Comparison of ENCODE assay signal across 6 cellular contexts in the genomic region with DNA sequence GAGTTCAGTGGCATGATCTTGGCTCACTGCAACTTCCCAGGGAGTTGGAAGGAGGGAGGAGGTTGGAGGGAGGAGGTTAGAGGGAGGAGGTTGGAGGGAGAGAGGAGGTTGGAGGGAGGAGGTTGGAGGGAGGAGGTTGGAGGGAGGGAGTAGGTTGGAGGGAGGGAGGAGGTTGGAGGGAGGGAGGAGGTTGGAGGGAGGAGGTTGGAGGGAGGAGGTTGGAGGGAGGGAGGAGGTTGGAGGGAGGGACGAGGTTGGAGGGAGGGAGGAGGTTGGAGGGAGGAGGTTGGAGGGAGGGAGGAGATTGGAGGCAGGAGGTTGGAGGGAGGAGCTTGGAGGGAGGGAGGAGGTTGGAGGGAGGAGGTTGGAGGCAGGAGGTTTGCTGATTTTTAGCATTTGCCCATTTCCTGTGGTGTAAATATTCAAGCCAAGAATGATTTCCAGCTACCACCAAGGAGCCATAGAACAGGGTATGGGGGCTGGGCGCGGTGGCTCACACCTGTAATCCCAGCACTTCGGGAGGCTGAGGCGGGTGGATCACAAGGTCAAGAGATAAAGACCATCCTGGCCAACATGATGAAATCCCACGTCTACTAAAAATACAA. TPM values are rescaled to one million over a fixed set of nuclear protein-coding genes. Genes with fewer than 3 reads are reported as not detected.
DNase-seq lines count a peak whose midpoint lies in the region; ATAC-seq, FAIRE-seq and TF ChIP-seq lines count a peak whose summit lies in the region.
"Not testable (repeated sequence)": the region's sequence is repeated elsewhere in the genome, so short reads cannot be mapped to it uniquely, and the experiment has no call there.

No MANE protein-coding gene starts in this region.

- not testable (repeated sequence) for ATAC-seq in K562, HepG2

- POLR2A ChIA-PET in HEK293 (lab: Yijun Ruan, JAX); K562 (lab: Yijun Ruan, JAX); HepG2 (lab: Yijun Ruan, JAX): not testable (repeated sequence)

- not testable (repeated sequence) for H3K9me1 ChIP-seq in K562 (ENCODE audit: control insufficient read depth, insufficient read depth, low read length)

- not testable (repeated sequence) for H3K79me1 ChIP-seq in neuronal stem cell (ENCODE audit: low read depth, low read length)

- not testable (repeated sequence) for TF ChIP-seq CTCF in HEK293 (tag by site-specific recombination; IDR thresholded peaks at IDR 0.05); K562 (IDR thresholded peaks at IDR 0.05 in 2 of 3, conservative IDR thresholded peaks at IDR 0.05 in 1 of 3; ENCODE audit: insufficient read depth in 2 of 3, low read depth in 1 of 3, low read length in 3 of 3); HepG2 (CRISPR knock-in tag; IDR thresholded peaks at IDR 0.05)

- not testable (repeated sequence) for H4K91ac ChIP-seq in neuronal stem cell (ENCODE audit: low read depth, low read length, poor library complexity)

- not testable (repeated sequence) for H3K4me2 ChIP-seq in K562 (ENCODE audit: insufficient read depth, low read length); HepG2 (ENCODE audit: low read depth, low read length); neuronal stem cell (ENCODE audit: insufficient read depth, low read length, poor library complexity, severe bottlenecking)

- H2AFZ ChIP-seq in K562 (ENCODE audit: low read depth, low read length); HepG2 (ENCODE audit: low read length); neuronal stem cell (ENCODE audit: low read length): not testable (repeated sequence)

- not testable (repeated sequence) for H3K27ac ChIP-seq in HEK293 (ENCODE audit: extremely low read depth, low read depth, low read length); K562 (ENCODE audit: extremely low read depth, low read depth, low read length); HepG2 (ENCODE audit: extremely low read length, insufficient read depth, low read length); neuronal stem cell (replicated peaks; ENCODE audit: low read length)

- not testable (repeated sequence) for TF ChIP-seq RAD21 in K562 (CRISPR knock-in tag; conservative IDR thresholded peaks at IDR 0.05 in 1 of 2, IDR thresholded peaks at IDR 0.05 in 1 of 2); HepG2 (CRISPR knock-in tag; IDR thresholded peaks at IDR 0.05)

- not testable (repeated sequence) for H3K4me3 ChIP-seq in HEK293 (ENCODE audit: low read depth, low read length); K562; HepG2 (replicated peaks in 1 of 3; ENCODE audit: insufficient read depth in 1 of 3, low read depth in 2 of 3, low read length in 3 of 3); neuronal stem cell (ENCODE audit: low read length in 2 of 2)

- TF ChIP-seq POLR2A in K562 (conservative IDR thresholded peaks at IDR 0.05); HepG2 (IDR thresholded peaks at IDR 0.05; ENCODE audit: insufficient read depth in 1 of 2, low read depth in 2 of 2, low read length in 2 of 2): not testable (repeated sequence)

- intact Hi-C loops in K562 (cut with micrococcal nuclease); HepG2 (cut with micrococcal nuclease; ENCODE audit: unreplicated experiment): not testable (repeated sequence)

- not testable (repeated sequence) for BruUV-seq in K562 (replicated peaks; lab: Mats Ljungman, UMichigan); HepG2 (replicated peaks; lab: Mats Ljungman, UMichigan)

- H3K23ac ChIP-seq in neuronal stem cell (ENCODE audit: low read depth, low read length, poor library complexity), result not testable (repeated sequence)

- not testable (repeated sequence) for H3K9ac ChIP-seq in K562 (ENCODE audit: insufficient read depth in 1 of 2, low read depth in 2 of 2, low read length in 2 of 2); HepG2 (ENCODE audit: insufficient read depth, low read depth, low read length); neuronal stem cell (ENCODE audit: low read depth, low read length, poor library complexity)

- not testable (repeated sequence) for H3K9me3 ChIP-seq in HEK293 (ENCODE audit: control insufficient read depth, insufficient read depth, low read depth, low read length); K562 (replicated peaks; ENCODE audit: control insufficient read depth, insufficient read depth, low read depth, low read length); HepG2 (ENCODE audit: low read length); neuronal stem cell (replicated peaks in 1 of 2; ENCODE audit: control insufficient read depth in 2 of 2, insufficient read depth in 1 of 2, low read depth in 1 of 2, low read length in 2 of 2)

- peak overlapping the region; percentile 11 for H2BK12ac ChIP-seq in neuronal stem cell (ENCODE audit: low read length)

- not testable (repeated sequence) for H3K14ac ChIP-seq in neuronal stem cell (ENCODE audit: low read length)

- H3K27me3 ChIP-seq in K562 (ENCODE audit: control insufficient read depth in 2 of 2, insufficient read depth in 2 of 2, low read length in 2 of 2), result peaks cover 8 to 24% of the 10 kb centered on the region in 2 experiments; a peak in 4 of 5 replicates
- H3K27me3 ChIP-seq in HepG2 (ENCODE audit: control insufficient read depth in 1 of 2, insufficient read depth in 2 of 2, low read length in 2 of 2); neuronal stem cell (ENCODE audit: control insufficient read depth in 3 of 3, insufficient read depth in 3 of 3, low read depth in 1 of 3, low read length in 3 of 3): not testable (repeated sequence)

- not testable (repeated sequence) for TF ChIP-seq EP300 in K562 (IDR thresholded peaks at IDR 0.05; ENCODE audit: low read length); HepG2 (IDR thresholded peaks at IDR 0.05; ENCODE audit: low read depth in 2 of 2, low read length in 2 of 2); HepG2 (CRISPR knock-in tag; IDR thresholded peaks at IDR 0.05; ENCODE audit: borderline replicate concordance)

- H4K8ac ChIP-seq in neuronal stem cell (ENCODE audit: low read depth, low read length), result not testable (repeated sequence)

- not testable (repeated sequence) for H2BK5ac ChIP-seq in neuronal stem cell (ENCODE audit: low read length)

- H3K4me1 ChIP-seq in HEK293 (ENCODE audit: control insufficient read depth, insufficient read depth, low read length); neuronal stem cell (ENCODE audit: control insufficient read depth in 2 of 2, insufficient read depth in 1 of 2, low read depth in 1 of 2, low read length in 2 of 2): not testable (repeated sequence)
- H3K4me1 ChIP-seq in K562 (replicated peaks in 1 of 2; ENCODE audit: control insufficient read depth in 2 of 2, insufficient read depth in 2 of 2, low read length in 2 of 2), result peaks cover 0 to 14% of the 10 kb centered on the region in 2 experiments; a peak in 3 of 5 replicates
- H3K4me1 ChIP-seq in HepG2 (ENCODE audit: insufficient read depth, low read length), result peaks cover 13% of the 10 kb centered on the region; the same call in 1 of the 2 replicates

- WGBS in K562 (ENCODE audit: insufficient coverage, low coverage, missing lambda C conversion rate), result 24% methylated on average over 5 of the region's 6 CpGs
- WGBS in HepG2 (ENCODE audit: low lambda C conversion rate), result 47% methylated on average over 6 of the region's 6 CpGs
- 100% methylated on average over 1 of the region's 6 CpGs; no CpG with 5 or more reads in 1 of the 2 donors for WGBS in neuronal stem cell (ENCODE audit: extremely low coverage in 2 of 2, insufficient read length in 2 of 2, insufficient replicate concordance in 1 of 2), 2 donors

- not testable (repeated sequence) for H3K18ac ChIP-seq in neuronal stem cell (ENCODE audit: low read length)

- not testable (repeated sequence) for H2BK120ac ChIP-seq in neuronal stem cell (ENCODE audit: low read depth, low read length)

- not testable (repeated sequence) for FAIRE-seq in K562 (lab: Jason Lieb, UNC); HepG2 (lab: Jason Lieb, UNC)

- DNase-seq in G401 (ENCODE audit: low spot score), result peak; percentile 32
- peak; percentile 33 for DNase-seq in NCI-H69 (lab: John Stamatoyannopoulos, UW)
- not testable (repeated sequence) for DNase-seq in K562 (ENCODE audit: extremely low read depth in 1 of 4, low spot score in 3 of 4); HepG2 (ENCODE audit: low spot score); neuronal stem cell (ENCODE audit: low spot score)

- H3K4ac ChIP-seq in neuronal stem cell (ENCODE audit: low read length), result not testable (repeated sequence)

- H3K79me2 ChIP-seq in K562 (ENCODE audit: control insufficient read depth, insufficient read depth, low read length); HepG2 (ENCODE audit: insufficient read depth, low read length): not testable (repeated sequence)

- H2AK5ac ChIP-seq in neuronal stem cell (ENCODE audit: low read depth, low read length), result not testable (repeated sequence)

- H4K20me1 ChIP-seq in K562 (replicated peaks; ENCODE audit: control insufficient read depth, insufficient read depth, low read length); HepG2 (ENCODE audit: insufficient read depth, low read length): not testable (repeated sequence)

- H2BK15ac ChIP-seq in neuronal stem cell (ENCODE audit: low read length), result not testable (repeated sequence)

- in situ Hi-C loops in G401 (cut with HindIII; ENCODE audit: low sequenced_read_pairs); K562 (cut with MboI); HepG2 (cut with HindIII; ENCODE audit: extremely low pct_ligation_motif_present, low pct_unique_long_range_greater_than_20kb): not testable (repeated sequence)

- H3K36me3 ChIP-seq in HEK293 (ENCODE audit: control insufficient read depth in 2 of 2, insufficient read depth in 1 of 2, low read length in 2 of 2); K562 (ENCODE audit: control insufficient read depth, insufficient read depth, low read length); HepG2 (replicated peaks in 1 of 2; ENCODE audit: control insufficient read depth in 1 of 2, insufficient read depth in 2 of 2, low read length in 2 of 2); neuronal stem cell (replicated peaks in 1 of 2; ENCODE audit: control insufficient read depth in 2 of 2, insufficient read depth in 2 of 2, low read length in 2 of 2): not testable (repeated sequence)

- CTCF ChIA-PET in HEK293 (lab: Yijun Ruan, JAX), result interaction anchor here (8.6 kb wide), 1 partner anchor 55 kb away, joined by 154 read pairs; no protein-coding TSS in a partner anchor
- CTCF ChIA-PET in K562 (lab: Yijun Ruan, JAX; ENCODE audit: low intra/inter-chr PET ratio); HepG2 (lab: Yijun Ruan, JAX; ENCODE audit: low intra/inter-chr PET ratio, low total read pairs): not testable (repeated sequence)

RNA-seq across cellular contexts. Expression of gene FEM1A, which starts 5.0 kb away (rescaled TPM):
- total RNA-seq in G401 (2014; rRNA removed; shearing (Covaris generic)), result 21.5 and 26.6 TPM in 2 replicates
- total RNA-seq in K562 (2011; cell fraction: chromatin; rRNA removed; ENCODE audit: low replicate concordance), result 7.0 and 21.1 TPM in 2 replicates
- 19.5 and 24.3 TPM in 2 replicates for total RNA-seq in K562 (2011; cell fraction: nucleolus; rRNA removed)
- total RNA-seq in K562 (2011; cell fraction: nucleoplasm; rRNA removed), result 12.9 and 14.3 TPM in 2 replicates
- 17.1 and 22.2 TPM in 2 replicates for total RNA-seq in K562 (2014; rRNA removed)
- 5.9 and 6.8 TPM in 2 replicates for total RNA-seq in K562 (2014; rRNA removed; fragmentation: Illumina TruSeq; extraction: Trizol)
- 10.4 and 10.9 TPM in 2 replicates for total RNA-seq in K562 (2015; rRNA removed; fragmentation: Illumina TruSeq; extraction: Trizol)
- 18.8 and 19.0 TPM in 2 replicates for total RNA-seq in K562 (2021)
- 3.9 and 5.1 TPM in 2 replicates for polyA plus RNA-seq in K562 (2011; rRNA removed)
- 4.3 and 9.5 TPM in 2 replicates for polyA plus RNA-seq in K562 (2011; cell fraction: cytosol; rRNA removed)
- 4.8 and 7.1 TPM in 2 replicates for polyA plus RNA-seq in K562 (2011; cell fraction: nucleus; rRNA removed)
- polyA plus RNA-seq in K562 (2012), result 0.79 and 0.89 TPM in 2 replicates
- polyA plus RNA-seq in K562 (2014; fragmentation: Illumina TruSeq; extraction: Trizol), result 6.3 and 8.2 TPM in 2 replicates
- under 1 TPM; 0.08 to 0.11 TPM for polyA plus RNA-seq in K562 (2014; fragmentation: Nextera tagmentation; extraction: Ambion mirVana)
- polyA plus RNA-seq in K562 (2014; rRNA removed), result 10.2 and 10.7 TPM in 2 replicates
- polyA minus RNA-seq in K562 (2011; rRNA and poly(A)+ RNA removed), result 7.0 and 7.7 TPM in 2 replicates
- 10.6 and 11.6 TPM in 2 replicates for polyA minus RNA-seq in K562 (2011; cell fraction: cytosol; rRNA and poly(A)+ RNA removed)
- 8.9 and 11.9 TPM in 2 replicates for polyA minus RNA-seq in K562 (2011; cell fraction: nucleus; rRNA and poly(A)+ RNA removed)
- total RNA-seq in HepG2 (2016; rRNA removed; fragmentation: Illumina TruSeq; extraction: Trizol), result 10.8 and 11.6 TPM in 2 replicates
- total RNA-seq in HepG2 (2016; cell fraction: cytosol; rRNA removed; fragmentation: Illumina TruSeq; extraction: Trizol; ENCODE audit: low read depth), result 1.9 and 2.0 TPM in 2 replicates
- total RNA-seq in HepG2 (2016; cell fraction: insoluble cytoplasmic fraction; rRNA removed; fragmentation: Illumina TruSeq; extraction: Trizol), result 10.8 and 11.2 TPM in 2 replicates
- 8.3 and 9.0 TPM in 2 replicates for total RNA-seq in HepG2 (2016; cell fraction: membrane; rRNA removed; fragmentation: Illumina TruSeq; extraction: Trizol)
- total RNA-seq in HepG2 (2016; cell fraction: nucleus; rRNA removed; fragmentation: Illumina TruSeq; extraction: Trizol), result 6.7 and 7.8 TPM in 2 replicates
- 3.2 and 4.2 TPM in 2 replicates for polyA plus RNA-seq in HepG2 (2011; rRNA removed)
- 3.1 and 4.4 TPM in 2 replicates for polyA plus RNA-seq in HepG2 (2011; cell fraction: cytosol; rRNA removed)
- 3.3 and 4.8 TPM in 2 replicates for polyA plus RNA-seq in HepG2 (2011; cell fraction: nucleus; rRNA removed)
- 0.23 and 0.29 TPM in 2 replicates for polyA plus RNA-seq in HepG2 (2012)
- polyA plus RNA-seq in HepG2 (2016; cell fraction: cytosol; fragmentation: Illumina TruSeq; extraction: Trizol; ENCODE audit: low read depth), result 0.88 and 1.0 TPM in 2 replicates
- polyA plus RNA-seq in HepG2 (2016; cell fraction: insoluble cytoplasmic fraction; fragmentation: Illumina TruSeq; extraction: Trizol; ENCODE audit: low read depth), result 8.3 and 9.1 TPM in 2 replicates
- 4.1 and 4.3 TPM in 2 replicates for polyA plus RNA-seq in HepG2 (2016; cell fraction: membrane; fragmentation: Illumina TruSeq; extraction: Trizol; ENCODE audit: low read depth)
- 6.8 TPM in 2 replicates for polyA plus RNA-seq in HepG2 (2016; cell fraction: nucleus; fragmentation: Illumina TruSeq; extraction: Trizol; ENCODE audit: insufficient read depth, low read depth)
- 16.5 and 16.7 TPM in 2 replicates for polyA minus RNA-seq in HepG2 (2011; rRNA and poly(A)+ RNA removed; ENCODE audit: low replicate concordance)
- polyA minus RNA-seq in HepG2 (2011; cell fraction: cytosol; rRNA and poly(A)+ RNA removed), result 4.8 and 5.5 TPM in 2 replicates
- polyA minus RNA-seq in HepG2 (2011; cell fraction: nucleus; rRNA and poly(A)+ RNA removed), result 6.6 and 7.5 TPM in 2 replicates
- 5.5 TPM for polyA plus RNA-seq in neuronal stem cell (2013, experiment 1 of 2)
- polyA plus RNA-seq in neuronal stem cell (2013, experiment 2 of 2), result 5.6 TPM

RNA-seq across cellular contexts. Expression of gene TICAM1, which starts 45.0 kb away (rescaled TPM):
- not detected in 2 replicates for total RNA-seq in G401 (2014; rRNA removed; shearing (Covaris generic))
- total RNA-seq in K562 (2011; cell fraction: chromatin; rRNA removed; ENCODE audit: low replicate concordance), result 3.7 and 10.7 TPM in 2 replicates
- 4.2 and 4.7 TPM in 2 replicates for total RNA-seq in K562 (2011; cell fraction: nucleolus; rRNA removed)
- total RNA-seq in K562 (2011; cell fraction: nucleoplasm; rRNA removed), result 2.7 and 3.1 TPM in 2 replicates
- total RNA-seq in K562 (2014; rRNA removed) (1.5 and 2.7 TPM in 2 replicates), K562 (2014; rRNA removed; fragmentation: Illumina TruSeq; extraction: Trizol) (0.77 and 0.98 TPM in 2 replicates), K562 (2015; rRNA removed; fragmentation: Illumina TruSeq; extraction: Trizol) (2.1 and 2.8 TPM in 2 replicates), K562 (2021) (11.5 and 11.6 TPM in 2 replicates), HepG2 (2016; rRNA removed; fragmentation: Illumina TruSeq; extraction: Trizol) (0.95 and 1.3 TPM in 2 replicates)
- polyA plus RNA-seq in K562 (2011; rRNA removed) (0.47 and 1.2 TPM in 2 replicates), K562 (2014; fragmentation: Illumina TruSeq; extraction: Trizol) (3.1 and 7.1 TPM in 2 replicates), K562 (2014; fragmentation: Nextera tagmentation; extraction: Ambion mirVana) (under 1 TPM; 0.07 to 0.11 TPM), K562 (2014; rRNA removed) (4.7 and 5.7 TPM in 2 replicates), HepG2 (2011; rRNA removed) (0.33 and 0.61 TPM in 2 replicates)
- polyA plus RNA-seq in K562 (2011; cell fraction: cytosol; rRNA removed), result 1.2 and 1.9 TPM in 2 replicates
- 1.5 and 3.1 TPM in 2 replicates for polyA plus RNA-seq in K562 (2011; cell fraction: nucleus; rRNA removed)
- polyA plus RNA-seq in K562 (2012), result 6.6 and 8.4 TPM in 2 replicates
- polyA minus RNA-seq in K562 (2011; rRNA and poly(A)+ RNA removed), result 0.45 and 0.60 TPM in 2 replicates
- polyA minus RNA-seq in K562 (2011; cell fraction: cytosol; rRNA and poly(A)+ RNA removed), result 4.6 and 6.3 TPM in 2 replicates
- 1.2 and 1.5 TPM in 2 replicates for polyA minus RNA-seq in K562 (2011; cell fraction: nucleus; rRNA and poly(A)+ RNA removed)
- 0.30 and 0.44 TPM in 2 replicates for total RNA-seq in HepG2 (2016; cell fraction: cytosol; rRNA removed; fragmentation: Illumina TruSeq; extraction: Trizol; ENCODE audit: low read depth)
- total RNA-seq in HepG2 (2016; cell fraction: insoluble cytoplasmic fraction; rRNA removed; fragmentation: Illumina TruSeq; extraction: Trizol), result 1.0 and 1.3 TPM in 2 replicates
- total RNA-seq in HepG2 (2016; cell fraction: membrane; rRNA removed; fragmentation: Illumina TruSeq; extraction: Trizol), result 1.2 and 1.4 TPM in 2 replicates
- total RNA-seq in HepG2 (2016; cell fraction: nucleus; rRNA removed; fragmentation: Illumina TruSeq; extraction: Trizol), result 0.47 and 1.1 TPM in 2 replicates
- polyA plus RNA-seq in HepG2 (2011; cell fraction: cytosol; rRNA removed), result 0.45 and 0.47 TPM in 2 replicates
- polyA plus RNA-seq in HepG2 (2011; cell fraction: nucleus; rRNA removed), result 1.7 and 2.4 TPM in 2 replicates
- 2.7 and 4.4 TPM in 2 replicates for polyA plus RNA-seq in HepG2 (2012)
- polyA plus RNA-seq in HepG2 (2016; cell fraction: cytosol; fragmentation: Illumina TruSeq; extraction: Trizol; ENCODE audit: low read depth), result 0.70 and 0.91 TPM in 2 replicates
- 3.0 and 3.7 TPM in 2 replicates for polyA plus RNA-seq in HepG2 (2016; cell fraction: insoluble cytoplasmic fraction; fragmentation: Illumina TruSeq; extraction: Trizol; ENCODE audit: low read depth)
- polyA plus RNA-seq in HepG2 (2016; cell fraction: membrane; fragmentation: Illumina TruSeq; extraction: Trizol; ENCODE audit: low read depth), result 1.5 and 1.9 TPM in 2 replicates
- polyA plus RNA-seq in HepG2 (2016; cell fraction: nucleus; fragmentation: Illumina TruSeq; extraction: Trizol; ENCODE audit: insufficient read depth, low read depth), result 4.0 and 4.6 TPM in 2 replicates
- polyA minus RNA-seq in HepG2 (2011; rRNA and poly(A)+ RNA removed; ENCODE audit: low replicate concordance), result 0.70 and 1.7 TPM in 2 replicates
- 1.4 and 1.6 TPM in 2 replicates for polyA minus RNA-seq in HepG2 (2011; cell fraction: cytosol; rRNA and poly(A)+ RNA removed)
- 0.50 and 0.52 TPM in 2 replicates for polyA minus RNA-seq in HepG2 (2011; cell fraction: nucleus; rRNA and poly(A)+ RNA removed)
- 1.4 TPM for polyA plus RNA-seq in neuronal stem cell (2013, experiment 1 of 2)
- 1.5 TPM for polyA plus RNA-seq in neuronal stem cell (2013, experiment 2 of 2)
